ENCODE assay signal across 8 cellular contexts in the genomic region with DNA sequence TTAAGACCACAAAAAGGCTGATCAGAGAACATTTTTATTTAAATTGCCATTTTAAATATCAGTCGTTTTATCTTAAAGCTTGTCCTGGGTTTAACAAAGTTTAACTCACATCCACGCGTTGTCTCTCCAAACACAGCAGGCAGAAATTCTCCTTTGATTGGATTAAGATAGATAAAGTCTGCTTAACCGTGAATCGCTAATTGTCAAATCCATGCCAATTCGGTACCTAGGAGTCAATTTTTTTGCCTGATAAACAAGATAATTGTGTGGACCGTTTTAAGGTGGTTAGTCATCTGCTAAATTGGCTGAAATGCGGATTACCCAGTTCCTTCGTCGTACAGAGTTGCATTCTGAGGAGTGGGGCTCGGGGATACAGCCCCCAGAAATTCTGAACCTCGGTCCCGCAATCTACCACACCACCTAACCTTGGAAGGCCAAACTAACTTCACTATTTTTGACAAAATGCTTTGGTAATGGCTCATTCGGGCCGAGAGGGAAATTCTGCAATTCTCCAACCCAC. TPM values are rescaled to one million over a fixed set of nuclear protein-coding genes. Genes with fewer than 3 reads are reported as not detected.
A peak's percentile ranks its signal among the peaks of the same experiment; 100 is the strongest.
DNase-seq lines count a peak whose midpoint lies in the region; ATAC-seq and TF ChIP-seq lines count a peak whose summit lies in the region.

No MANE protein-coding gene starts in this region.

- peak; percentile 24 for ATAC-seq in HCT116
- ATAC-seq in gastrocnemius medialis, result no peak
- ATAC-seq in HG02798 (IDR thresholded peaks at IDR 0.05; ENCODE audit: poor library complexity, unreplicated experiment), result no peak

- peak overlapping the region; percentile 86 for H3K4me2 ChIP-seq in HCT116 (ENCODE audit: low read length)
- H3K4me2 ChIP-seq in SU-DHL-6 (ENCODE audit: low read depth, low read length, poor library complexity, severe bottlenecking), result peak overlapping the region; percentile 82

- H3K27ac ChIP-seq in HCT116 (ENCODE audit: low read depth, low read length), result peak overlapping the region; percentile 91
- peak overlapping the region; percentile 46 for H3K27ac ChIP-seq in SU-DHL-6 (ENCODE audit: low read depth, low read length)
- H3K27ac ChIP-seq in gastrocnemius medialis, result peak overlapping the region; percentile 90 to 98 (median 94)

- RAD21 ChIA-PET in HCT116 (lab: Charles Lee; ENCODE audit: low non-redundant PET in 1 of 2, low total read pairs in 2 of 2, uncharacterized antibody in 2 of 2, unreplicated experiment in 2 of 2), result no interaction called here

- in situ Hi-C loops in gastrocnemius medialis (cut with MboI; ENCODE audit: low sequenced_read_pairs in 4 of 4), result no loop called here

- H3K9ac ChIP-seq in HCT116 (ENCODE audit: low read length), result peak overlapping the region; percentile 99
- H3K9ac ChIP-seq in SU-DHL-6 (ENCODE audit: low read length), result peak overlapping the region; percentile 97

- TF ChIP-seq POLR2A in HCT116 (IDR thresholded peaks at IDR 0.05; ENCODE audit: borderline replicate concordance, extremely low read depth, insufficient read depth, insufficient read length) (no peak), gastrocnemius medialis (IDR thresholded peaks at IDR 0.05) (no peak)

- H4K20me1 ChIP-seq in HCT116 (ENCODE audit: insufficient read depth) (peaks cover 25% of the 10 kb centered on the region; the same call in 1 of the 2 replicates), SU-DHL-6 (ENCODE audit: low read depth, low read length) (peaks cover 20% of the 10 kb centered on the region)

- no peaks in the 10 kb centered on the region for H3K9me2 ChIP-seq in HCT116 (ENCODE audit: insufficient read depth)
- no peaks in the 10 kb centered on the region for H3K9me2 ChIP-seq in SU-DHL-6 (replicated peaks; ENCODE audit: insufficient read depth, low read length)

- TSS peak; percentile 87 for BruUV-seq in HCT116 (replicated peaks; lab: Mats Ljungman, UMichigan)

- H3K9me3 ChIP-seq in HCT116 (ENCODE audit: control insufficient read depth in 1 of 2, insufficient read depth in 1 of 2, low read depth in 1 of 2, low read length in 2 of 2) (no peaks in the 10 kb centered on the region), SU-DHL-6 (ENCODE audit: insufficient read depth, low read length) (no peaks in the 10 kb centered on the region), gastrocnemius medialis (no peaks in the 10 kb centered on the region)

- peaks cover 54% of the 10 kb centered on the region for H3K79me2 ChIP-seq in HCT116 (ENCODE audit: insufficient read depth, low read length)
- peaks cover 43% of the 10 kb centered on the region for H3K79me2 ChIP-seq in SU-DHL-6 (ENCODE audit: insufficient read depth, low read length)

- DNase-seq in HCT116 (ENCODE audit: low read depth, low spot score) (no peak), foreskin fibroblast (no peak), gastrocnemius medialis (no peak), T-helper 9 cell (no peak)
- DNase-seq in central memory CD4-positive, alpha-beta T cell, result no peak
- DNase-seq in activated CD4-positive, CD25-positive, alpha-beta regulatory T cell treated with anti-CD3 and anti-CD28 coated beads, Interleukin-2, amount 50 U/mL, for 72 hours, result no peak

- H3K27me3 ChIP-seq in HCT116 (ENCODE audit: insufficient read depth, low read length), result no peaks in the 10 kb centered on the region
- H3K27me3 ChIP-seq in SU-DHL-6 (ENCODE audit: low read length), result no peaks in the 10 kb centered on the region
- H3K27me3 ChIP-seq in gastrocnemius medialis, result no peaks in the 10 kb centered on the region

- POLR2A ChIA-PET in HCT116 (lab: Charles Lee), result interaction anchor here (1.2 to 1.7 kb wide), 4 partner anchors 9 to 49 kb away, joined by 3 to 5 read pairs (median 4); partner anchors contain the start of gene FOXD1

- H3K4me3 ChIP-seq in HCT116 (replicated peaks in 1 of 2; ENCODE audit: low read depth in 1 of 2, low read length in 2 of 2) (peak overlapping the region; percentile 90 to 95), SU-DHL-6 (ENCODE audit: insufficient read depth, low read length, poor library complexity, severe bottlenecking) (peak overlapping the region; percentile 95), foreskin fibroblast (ENCODE audit: low read depth in 1 of 2, low read length in 2 of 2) (peak overlapping the region; percentile 84 to 85), gastrocnemius medialis (peak overlapping the region; percentile 87 to 100 (median 98))

- CTCF ChIA-PET in HCT116 (lab: Charles Lee), result interaction anchor here (0.6 to 3.1 kb wide), 8 partner anchors 10 to 281 kb away, joined by 3 to 14 read pairs (median 4); partner anchors contain the start of gene FOXD1

- H3K4me1 ChIP-seq in HCT116 (ENCODE audit: control insufficient read depth in 1 of 2, insufficient read depth in 2 of 2, low read length in 2 of 2), result peaks cover 10 to 26% of the 10 kb centered on the region in 2 experiments
- peaks cover 25 to 29% of the 10 kb centered on the region in 2 donors for H3K4me1 ChIP-seq in gastrocnemius medialis

- H2AFZ ChIP-seq in HCT116 (ENCODE audit: low read depth, low read length, poor library complexity, severe bottlenecking) (no peak overlapping the region), SU-DHL-6 (ENCODE audit: low read depth, low read length, severe bottlenecking) (peak overlapping the region; percentile 49)

- TF ChIP-seq CTCF in HCT116 (IDR thresholded peaks at IDR 0.05 in 2 of 3, conservative IDR thresholded peaks at IDR 0.05 in 1 of 3; ENCODE audit: borderline replicate concordance in 1 of 3, insufficient read depth in 1 of 3, low read depth in 2 of 3, low read length in 2 of 3) (no peak), SU-DHL-6 (IDR thresholded peaks at IDR 0.05; ENCODE audit: insufficient read depth, low read length, poor library complexity, severe bottlenecking) (no peak), foreskin fibroblast (IDR thresholded peaks at IDR 0.05; ENCODE audit: low read depth, low read length) (no peak), gastrocnemius medialis (IDR thresholded peaks at IDR 0.05 in 4 of 5, conservative IDR thresholded peaks at IDR 0.05 in 1 of 5) (no peak)

- no peak for TF ChIP-seq RAD21 in HCT116 (IDR thresholded peaks at IDR 0.05; ENCODE audit: low read depth)

- intact Hi-C loops in HCT116 (cut with micrococcal nuclease) (loop anchor here (2.0 kb wide), 1 partner anchor 43 kb away; no protein-coding TSS in a partner anchor), gastrocnemius medialis (cut with DNase I; ENCODE audit: low total_unique reads) (loop anchor here (2.0 kb wide), 1 partner anchor 67 kb away; the partner anchor contains the start of genes ANKRA2 and UTP15)

- peaks cover 10% of the 10 kb centered on the region; the same call in 1 of the 2 replicates for H3F3A ChIP-seq in SU-DHL-6 (ENCODE audit: insufficient read depth)

- H3K36me3 ChIP-seq in HCT116 (ENCODE audit: control insufficient read depth in 1 of 2, insufficient read depth in 2 of 2, low read length in 2 of 2), result peaks cover 15 to 26% of the 10 kb centered on the region in 2 experiments
- H3K36me3 ChIP-seq in SU-DHL-6 (ENCODE audit: low read length), result peaks cover 25% of the 10 kb centered on the region
- H3K36me3 ChIP-seq in gastrocnemius medialis, result peaks cover 0 to 19% of the 10 kb centered on the region in 2 donors

TF ChIP-seq in HCT116, 20 proteins besides CTCF, POLR2A, EP300 and RAD21:
- TF ChIP-seq SP1 (IDR thresholded peaks at IDR 0.05; ENCODE audit: low read depth) (no peak), ATF3 (IDR thresholded peaks at IDR 0.05) (no peak)

RNA-seq across cellular contexts. Expression of gene BTF3, which starts 0.6 kb away (rescaled TPM):
- total RNA-seq in HCT116 (2021; ENCODE audit: unreplicated experiment) (868 TPM), gastrocnemius medialis (100 to 1,000 TPM; 517 to 641 (median 546) TPM)
- 624 and 797 TPM in 2 replicates for polyA plus RNA-seq in HCT116 (2012)

RNA-seq across cellular contexts. Expression of gene FOXD1, which starts 49.0 kb away (rescaled TPM):
- total RNA-seq in HCT116 (2021; ENCODE audit: unreplicated experiment), result 26.8 TPM
- polyA plus RNA-seq in HCT116 (2012), result 14.1 and 15.8 TPM in 2 replicates
- under 1 TPM in 3 of 4 donors, not detected in 1; 0.33 to 0.49 (median 0.41) TPM for total RNA-seq in gastrocnemius medialis

Comparison
In these comparisons a context has a peak if more than half of its experiments do, and no peak if none do; other contexts are left out.
1. RNA of gene FOXD1, which starts 49.0 kb away (total RNA-seq): 26.8 TPM in HCT116 (single experiment); 0.33 to 0.49 TPM in gastrocnemius medialis; every median in the first group is over 10 times any median in the second.
2. Peak in every context shown above with its lines, with median percentiles within 50 percentile points of each other: H3K27ac ChIP-seq and H3K4me3 ChIP-seq.